Comparison of ENCODE assay signal across 22 cellular contexts in genomic region chr10:69055241-69055640, GRCh38. TPM values are rescaled to one million over a fixed set of nuclear protein-coding genes. Genes with fewer than 3 reads are reported as not detected.
DNase-seq lines count a peak whose midpoint lies in the region; ATAC-seq and FAIRE-seq lines count a peak whose summit lies in the region.
"Had no signal": no experiment of that assay in that cellular context is flagged by ENCODE, and none has a peak within 500 bp of the region (broad histone marks: within the 10 kb centered on the region; RNA-seq: fewer than 3 reads in every experiment).

No MANE protein-coding gene starts in this region.

- no peak for DNase-seq in activated CD8-positive, alpha-beta memory T cell treated with anti-CD3 and anti-CD28 coated beads, Interleukin-2, amount 10 ng/mL, durations not matched to agents 7 days and 5 days
- no peak for DNase-seq in activated CD8-positive, alpha-beta memory T cell treated with anti-CD3 and anti-CD28 coated beads, Interleukin-2, amount 50 U/mL, for 4 hours
- DNase-seq in GM18507 (ENCODE audit: extremely low spot score, insufficient read length, low read depth) (no peak), NOMO-1 treated with DMSO at 0.1 percent for 48 hours (lab: John Stamatoyannopoulos, UW; ENCODE audit: unreplicated experiment) (no peak), 8988T (no peak), NCI-H187 treated with DMSO at 0.1 percent for 48 hours (lab: John Stamatoyannopoulos, UW) (no peak)
- DNase-seq in stimulated activated effector memory CD8-positive, alpha-beta T cell treated with anti-CD3 and anti-CD28 coated beads, Interleukin-12 subunit alpha, Interleukin-12 subunit beta, amount 100 ng/mL, for 72 hours (ENCODE audit: low spot score in 2 of 2) = no peak
- DNase-seq: amniotic stem cell; DND-41; effector memory CD4-positive, alpha-beta T cell; foreskin fibroblast; left colon; mesenchymal stem cell; NCI-H1417; NCI-H2081 treated with DMSO at 0.1 percent for 48 hours; NCI-H446 treated with DMSO at 0.1 percent for 48 hours; OCI-M1; sigmoid colon; stimulated activated CD4-positive, alpha-beta T cell treated with anti-CD3 and anti-CD28 coated beads, Interleukin-15, amount 100 ng/mL, for 24 hours had no signal

- FAIRE-seq in GM18507 (lab: Jason Lieb, UNC) = peak; percentile 71
- FAIRE-seq: A549 had no signal

- no peaks in the 10 kb centered on the region for H3K27me3 Mint-ChIP-seq in activated CD8-positive, alpha-beta memory T cell treated with anti-CD3 and anti-CD28 coated beads, Interleukin-2, amount 10 ng/mL, durations not matched to agents 7 days and 5 days
- no peaks in the 10 kb centered on the region for H3K27me3 Mint-ChIP-seq in activated naive CD8-positive, alpha-beta T cell

- H3K4me3 Mint-ChIP-seq in activated CD8-positive, alpha-beta memory T cell treated with anti-CD3 and anti-CD28 coated beads, Interleukin-2, amount 10 ng/mL, durations not matched to agents 7 days and 5 days = no peak overlapping the region
- H3K4me3 Mint-ChIP-seq in activated naive CD8-positive, alpha-beta T cell = peak overlapping the region; percentile 43
- H3K4me3 Mint-ChIP-seq in stimulated activated effector memory CD8-positive, alpha-beta T cell treated with anti-CD3 and anti-CD28 coated beads, Interleukin-12 subunit alpha, Interleukin-12 subunit beta, amount 100 ng/mL, for 72 hours = peak overlapping the region; percentile 68

- peaks cover 68% of the 10 kb centered on the region for H3K4me1 Mint-ChIP-seq in activated CD8-positive, alpha-beta memory T cell treated with anti-CD3 and anti-CD28 coated beads, Interleukin-2, amount 10 ng/mL, durations not matched to agents 7 days and 5 days
- peaks cover 30% of the 10 kb centered on the region for H3K4me1 Mint-ChIP-seq in activated naive CD8-positive, alpha-beta T cell (ENCODE audit: low read depth)
- H3K4me1 Mint-ChIP-seq in stimulated activated effector memory CD8-positive, alpha-beta T cell treated with anti-CD3 and anti-CD28 coated beads, Interleukin-12 subunit alpha, Interleukin-12 subunit beta, amount 100 ng/mL, for 72 hours = peaks cover 60% of the 10 kb centered on the region

- CTCF ChIA-PET in activated CD8-positive, alpha-beta memory T cell treated with anti-CD3 and anti-CD28 coated beads, Interleukin-2, amount 10 ng/mL, durations not matched to agents 7 days and 5 days (lab: Charles Lee) = interaction anchor here (0.7 to 2.9 kb wide), 6 partner anchors 10 to 171 kb away, joined by 3 to 24 read pairs (median 4); no protein-coding TSS in a partner anchor

- peak; percentile 50 for ATAC-seq in activated CD8-positive, alpha-beta memory T cell treated with anti-CD3 and anti-CD28 coated beads, Interleukin-2, amount 10 ng/mL, durations not matched to agents 7 days and 5 days
- peak; percentile 82 for ATAC-seq in stimulated activated effector memory CD8-positive, alpha-beta T cell treated with anti-CD3 and anti-CD28 coated beads, Interleukin-12 subunit alpha, Interleukin-12 subunit beta, amount 100 ng/mL, for 72 hours
- ATAC-seq: left colon, SK-N-SH treated with all-trans-retinoic acid at 6 μM for 48 hours had no signal

- no peaks in the 10 kb centered on the region for H3K36me3 Mint-ChIP-seq in activated CD8-positive, alpha-beta memory T cell treated with anti-CD3 and anti-CD28 coated beads, Interleukin-2, amount 10 ng/mL, durations not matched to agents 7 days and 5 days
- H3K36me3 Mint-ChIP-seq in activated naive CD8-positive, alpha-beta T cell = peaks cover 2% of the 10 kb centered on the region
- H3K36me3 Mint-ChIP-seq in stimulated activated effector memory CD8-positive, alpha-beta T cell treated with anti-CD3 and anti-CD28 coated beads, Interleukin-12 subunit alpha, Interleukin-12 subunit beta, amount 100 ng/mL, for 72 hours = peaks cover 8% of the 10 kb centered on the region

- no peaks in the 10 kb centered on the region for H3K9me3 Mint-ChIP-seq in activated CD8-positive, alpha-beta memory T cell treated with anti-CD3 and anti-CD28 coated beads, Interleukin-2, amount 10 ng/mL, durations not matched to agents 7 days and 5 days (ENCODE audit: low read depth)
- H3K9me3 Mint-ChIP-seq in activated naive CD8-positive, alpha-beta T cell (ENCODE audit: low read depth) = no peaks in the 10 kb centered on the region
- no peaks in the 10 kb centered on the region for H3K9me3 Mint-ChIP-seq in stimulated activated effector memory CD8-positive, alpha-beta T cell treated with anti-CD3 and anti-CD28 coated beads, Interleukin-12 subunit alpha, Interleukin-12 subunit beta, amount 100 ng/mL, for 72 hours

- H3K27ac Mint-ChIP-seq in activated CD8-positive, alpha-beta memory T cell treated with anti-CD3 and anti-CD28 coated beads, Interleukin-2, amount 10 ng/mL, durations not matched to agents 7 days and 5 days = peak overlapping the region; percentile 87
- no peak overlapping the region for H3K27ac Mint-ChIP-seq in activated naive CD8-positive, alpha-beta T cell
- H3K27ac Mint-ChIP-seq in stimulated activated effector memory CD8-positive, alpha-beta T cell treated with anti-CD3 and anti-CD28 coated beads, Interleukin-12 subunit alpha, Interleukin-12 subunit beta, amount 100 ng/mL, for 72 hours = peak overlapping the region; percentile 93

RNA-seq across cellular contexts. Expression of gene SRGN, which starts 32.7 kb away (rescaled TPM):
- 100 to 1,000 TPM; 366 to 616 TPM for total RNA-seq in activated CD8-positive, alpha-beta memory T cell treated with anti-CD3 and anti-CD28 coated beads, Interleukin-2, amount 10 ng/mL, durations not matched to agents 7 days and 5 days
